In genomic region chr2:233654501-233654900, GRCh38 we compare ENCODE assay signal across 37 cellular contexts. TPM values are rescaled to one million over a fixed set of nuclear protein-coding genes. Genes with fewer than 3 reads are reported as not detected.
"Had no signal": no experiment of that assay in that cellular context is flagged by ENCODE, and none has a peak within 500 bp of the region (broad histone marks: within the 10 kb centered on the region; RNA-seq: fewer than 3 reads in every experiment).

No MANE protein-coding gene starts in this region.

- ATAC-seq: activated CD8-positive, alpha-beta memory T cell treated with anti-CD3 and anti-CD28 coated beads, Interleukin-2, amount 10 ng/mL, durations not matched to agents 7 days and 5 days; activated naive CD8-positive, alpha-beta T cell treated with anti-CD3 and anti-CD28 coated beads, Interleukin-2, amount 50 U/mL, for 24 hours; Right ventricle myocardium inferior had no signal

- H3K4me3 Mint-ChIP-seq: activated CD4-positive, alpha-beta memory T cell treated with anti-CD3 and anti-CD28 coated beads, Interleukin-2, amount 10 ng/mL, durations not matched to agents 7 days and 5 days; activated CD8-positive, alpha-beta memory T cell treated with anti-CD3 and anti-CD28 coated beads, Interleukin-2, amount 10 ng/mL, durations not matched to agents 7 days and 5 days; activated naive CD4-positive, alpha-beta T cell treated with anti-CD3 and anti-CD28 coated beads, Interleukin-2, amount 10 ng/mL, durations not matched to agents 7 days and 5 days; activated naive CD8-positive, alpha-beta T cell; activated naive CD8-positive, alpha-beta T cell treated with anti-CD3 and anti-CD28 coated beads, Interleukin-2, amount 50 U/mL, for 24 hours; brain had no signal

- H3K4me3 ChIP-seq: Peyer's patch had no signal

- DNase-seq: activated CD4-positive, alpha-beta memory T cell treated with anti-CD3 and anti-CD28 coated beads, Interleukin-2, amount 10 ng/mL, durations not matched to agents 7 days and 5 days; activated CD4-positive, alpha-beta T cell treated with anti-CD3 and anti-CD28 coated beads for 1 hour; activated CD4-positive, alpha-beta T cell treated with anti-CD3 and anti-CD28 coated beads for 48 hours; activated CD4-positive, CD25-positive, alpha-beta regulatory T cell; activated CD8-positive, alpha-beta memory T cell treated with anti-CD3 and anti-CD28 coated beads for 24 hours; activated CD8-positive, alpha-beta memory T cell treated with anti-CD3 and anti-CD28 coated beads, Interleukin-2, amount 10 ng/mL, durations not matched to agents 7 days and 5 days; activated CD8-positive, alpha-beta memory T cell treated with anti-CD3 and anti-CD28 coated beads, Interleukin-2, amount 50 U/mL, for 48 hours; activated effector memory CD4-positive, alpha-beta T cell treated with Interleukin-2 at 50 U/mL for 16 hours; activated naive CD4-positive, alpha-beta T cell treated with anti-CD3 and anti-CD28 coated beads, Interleukin-2, amount 10 ng/mL, durations not matched to agents 7 days and 5 days; activated naive CD8-positive, alpha-beta T cell treated with anti-CD3 and anti-CD28 coated beads, Interleukin-2, amount 50 U/mL, for 24 hours; activated T-cell treated with anti-CD3 and anti-CD28 coated beads, Interleukin-2, amount 50 U/mL, for 48 hours; anterior cingulate cortex; caudate nucleus; Karpas-422; KBM-7; MM.1S; MV-4-11; NCI-H1092 treated with DMSO at 0.1 percent for 48 hours; NCI-H1417; NCI-H146; NCI-H187; NCI-H2029 treated with DMSO at 0.1 percent for 48 hours; NCI-H2107; NCI-H2171; NCI-H510A; NCI-H526; NCI-H748 treated with DMSO at 0.1 percent for 48 hours; Peyer's patch; RPMI8226; T1000; WERI-Rb-1 had no signal

- H3K9me3 Mint-ChIP-seq: activated CD4-positive, alpha-beta memory T cell treated with anti-CD3 and anti-CD28 coated beads, Interleukin-2, amount 10 ng/mL, durations not matched to agents 7 days and 5 days; activated naive CD4-positive, alpha-beta T cell treated with anti-CD3 and anti-CD28 coated beads, Interleukin-2, amount 10 ng/mL, durations not matched to agents 7 days and 5 days; activated naive CD8-positive, alpha-beta T cell treated with anti-CD3 and anti-CD28 coated beads, Interleukin-2, amount 50 U/mL, for 24 hours had no signal

- H3K36me3 ChIP-seq: Peyer's patch, WERI-Rb-1 had no signal

- H3K36me3 Mint-ChIP-seq: activated CD8-positive, alpha-beta memory T cell treated with anti-CD3 and anti-CD28 coated beads, Interleukin-2, amount 10 ng/mL, durations not matched to agents 7 days and 5 days; activated naive CD4-positive, alpha-beta T cell treated with anti-CD3 and anti-CD28 coated beads, Interleukin-2, amount 10 ng/mL, durations not matched to agents 7 days and 5 days; activated naive CD8-positive, alpha-beta T cell; brain had no signal

- H3K4me1 Mint-ChIP-seq: activated naive CD4-positive, alpha-beta T cell treated with anti-CD3 and anti-CD28 coated beads, Interleukin-2, amount 10 ng/mL, durations not matched to agents 7 days and 5 days; activated naive CD8-positive, alpha-beta T cell treated with anti-CD3 and anti-CD28 coated beads, Interleukin-2, amount 50 U/mL, for 24 hours; brain had no signal

- H3K27me3 ChIP-seq: Peyer's patch had no signal

- H3K9me3 ChIP-seq: Peyer's patch had no signal

- H3K27ac Mint-ChIP-seq: activated CD4-positive, alpha-beta memory T cell treated with anti-CD3 and anti-CD28 coated beads, Interleukin-2, amount 10 ng/mL, durations not matched to agents 7 days and 5 days; activated CD8-positive, alpha-beta memory T cell treated with anti-CD3 and anti-CD28 coated beads, Interleukin-2, amount 10 ng/mL, durations not matched to agents 7 days and 5 days; activated naive CD4-positive, alpha-beta T cell treated with anti-CD3 and anti-CD28 coated beads, Interleukin-2, amount 10 ng/mL, durations not matched to agents 7 days and 5 days; activated naive CD8-positive, alpha-beta T cell; activated naive CD8-positive, alpha-beta T cell treated with anti-CD3 and anti-CD28 coated beads, Interleukin-2, amount 50 U/mL, for 24 hours; brain had no signal

- H3K27ac ChIP-seq: Peyer's patch, WERI-Rb-1 had no signal

RNA-seq across cellular contexts. Expression of gene UGT1A9, which starts 17.2 kb away (rescaled TPM):
- total RNA-seq: activated CD4-positive, alpha-beta memory T cell treated with anti-CD3 and anti-CD28 coated beads, Interleukin-2, amount 10 ng/mL, durations not matched to agents 7 days and 5 days; activated CD8-positive, alpha-beta memory T cell treated with anti-CD3 and anti-CD28 coated beads, Interleukin-2, amount 10 ng/mL, durations not matched to agents 7 days and 5 days; Right ventricle myocardium inferior; T-helper 1 cell treated with Interleukin-12 subunit alpha and Interleukin-12 subunit beta and Interleukin-4 antibody, amounts not matched to agents 30 ng/mL and 1 ng/mL, for 36 hours; T-helper 2 cell treated with Interferon-gamma antibody and Interleukin-4, amounts not matched to agents 100 ng/mL and 5 ng/mL, for 36 hours had no signal

RNA-seq across cellular contexts. Expression of gene UGT1A10, which starts 18.3 kb away (rescaled TPM):
- total RNA-seq: activated CD4-positive, alpha-beta memory T cell treated with anti-CD3 and anti-CD28 coated beads, Interleukin-2, amount 10 ng/mL, durations not matched to agents 7 days and 5 days; activated CD8-positive, alpha-beta memory T cell treated with anti-CD3 and anti-CD28 coated beads, Interleukin-2, amount 10 ng/mL, durations not matched to agents 7 days and 5 days; bronchial epithelial cell; Right ventricle myocardium inferior; T-helper 1 cell treated with Interleukin-12 subunit alpha and Interleukin-12 subunit beta and Interleukin-4 antibody, amounts not matched to agents 30 ng/mL and 1 ng/mL, for 36 hours; T-helper 2 cell treated with Interferon-gamma antibody and Interleukin-4, amounts not matched to agents 100 ng/mL and 5 ng/mL, for 36 hours had no signal

RNA-seq across cellular contexts. Expression of gene UGT1A7, which starts 27.2 kb away (rescaled TPM):
- total RNA-seq: activated CD4-positive, alpha-beta memory T cell treated with anti-CD3 and anti-CD28 coated beads, Interleukin-2, amount 10 ng/mL, durations not matched to agents 7 days and 5 days; activated CD8-positive, alpha-beta memory T cell treated with anti-CD3 and anti-CD28 coated beads, Interleukin-2, amount 10 ng/mL, durations not matched to agents 7 days and 5 days; Right ventricle myocardium inferior; T-helper 1 cell treated with Interleukin-12 subunit alpha and Interleukin-12 subunit beta and Interleukin-4 antibody, amounts not matched to agents 30 ng/mL and 1 ng/mL, for 36 hours; T-helper 2 cell treated with Interferon-gamma antibody and Interleukin-4, amounts not matched to agents 100 ng/mL and 5 ng/mL, for 36 hours had no signal

RNA-seq across cellular contexts. Expression of gene UGT1A8, which starts 37.1 kb away (rescaled TPM):
- total RNA-seq: activated CD4-positive, alpha-beta memory T cell treated with anti-CD3 and anti-CD28 coated beads, Interleukin-2, amount 10 ng/mL, durations not matched to agents 7 days and 5 days; activated CD8-positive, alpha-beta memory T cell treated with anti-CD3 and anti-CD28 coated beads, Interleukin-2, amount 10 ng/mL, durations not matched to agents 7 days and 5 days; Right ventricle myocardium inferior; T-helper 1 cell treated with Interleukin-12 subunit alpha and Interleukin-12 subunit beta and Interleukin-4 antibody, amounts not matched to agents 30 ng/mL and 1 ng/mL, for 36 hours; T-helper 2 cell treated with Interferon-gamma antibody and Interleukin-4, amounts not matched to agents 100 ng/mL and 5 ng/mL, for 36 hours had no signal

RNA-seq across cellular contexts. Expression of gene UGT1A6, which starts 38.2 kb away (rescaled TPM):
- total RNA-seq: activated CD4-positive, alpha-beta memory T cell treated with anti-CD3 and anti-CD28 coated beads, Interleukin-2, amount 10 ng/mL, durations not matched to agents 7 days and 5 days; activated CD8-positive, alpha-beta memory T cell treated with anti-CD3 and anti-CD28 coated beads, Interleukin-2, amount 10 ng/mL, durations not matched to agents 7 days and 5 days; Right ventricle myocardium inferior; T-helper 1 cell treated with Interleukin-12 subunit alpha and Interleukin-12 subunit beta and Interleukin-4 antibody, amounts not matched to agents 30 ng/mL and 1 ng/mL, for 36 hours; T-helper 2 cell treated with Interferon-gamma antibody and Interleukin-4, amounts not matched to agents 100 ng/mL and 5 ng/mL, for 36 hours had no signal
